14 cellular contexts compared by ENCODE assay signal in genomic region chr6:108800510-108800909, GRCh38. TPM values are rescaled to one million over a fixed set of nuclear protein-coding genes. Genes with fewer than 3 reads are reported as not detected.
DNase-seq lines count a peak whose midpoint lies in the region; ATAC-seq and TF ChIP-seq lines count a peak whose summit lies in the region.
"Had no signal": no experiment of that assay in that cellular context is flagged by ENCODE, and none has a peak within 500 bp of the region (broad histone marks: within the 10 kb centered on the region; RNA-seq: fewer than 3 reads in every experiment).

No MANE protein-coding gene starts in this region.

- no peak for TF ChIP-seq CTCF in brain (conservative IDR thresholded peaks at IDR 0.05)
- no peak for TF ChIP-seq CTCF in gastrocnemius medialis (IDR thresholded peaks at IDR 0.05 in 4 of 5, conservative IDR thresholded peaks at IDR 0.05 in 1 of 5)

- no peak overlapping the region for H4K12ac ChIP-seq in trophoblast cell (ENCODE audit: low read depth, low read length)

- H2BK5ac ChIP-seq in trophoblast cell (ENCODE audit: low read depth, low read length, poor library complexity): no peak overlapping the region

- no peak overlapping the region for H4K91ac ChIP-seq in trophoblast cell (ENCODE audit: low read depth, low read length)

- H3K27me3 ChIP-seq in gastrocnemius medialis (no peaks in the 10 kb centered on the region), trophoblast cell (ENCODE audit: insufficient read depth, low read length) (no peaks in the 10 kb centered on the region)

- H3K4ac ChIP-seq in trophoblast cell (ENCODE audit: low read depth, low read length): no peak overlapping the region

- H4K8ac ChIP-seq in trophoblast cell (ENCODE audit: low read depth, low read length): no peak overlapping the region

- H2BK120ac ChIP-seq in trophoblast cell (ENCODE audit: insufficient read depth, low read length, poor library complexity): no peak overlapping the region

- H2AFZ ChIP-seq in trophoblast cell (ENCODE audit: insufficient read depth, low read length, poor library complexity): no peak overlapping the region

- H3K4me3 ChIP-seq in gastrocnemius medialis (no peak overlapping the region), trophoblast cell (ENCODE audit: low read depth, low read length) (no peak overlapping the region)
- H3K4me3 ChIP-seq: GM12878 had no signal

- H3K4me2 ChIP-seq in trophoblast cell (ENCODE audit: low read length): no peak overlapping the region

- H3K79me1 ChIP-seq in trophoblast cell (ENCODE audit: low read length): peaks cover 3% of the 10 kb centered on the region

- no peaks in the 10 kb centered on the region for H3K36me3 ChIP-seq in gastrocnemius medialis
- H3K36me3 ChIP-seq in trophoblast cell (ENCODE audit: control insufficient read depth in 1 of 2, insufficient read depth in 2 of 2, low read length in 2 of 2): no peaks in the 10 kb centered on the region

- H3K23ac ChIP-seq in trophoblast cell (ENCODE audit: low read length): no peak overlapping the region

- H3K9ac ChIP-seq in trophoblast cell (ENCODE audit: low read length): no peak overlapping the region

- H3K9me3 Mint-ChIP-seq in brain: no peaks in the 10 kb centered on the region
- H3K9me3 Mint-ChIP-seq: stimulated activated naive B cell treated with anti-CD40 and anti-IgM and Interleukin-4, amounts not matched to agents 10 μg/mL and 1 μg/mL and 100 μg/mL, for 72 hours had no signal

- ATAC-seq in gastrocnemius medialis: peak; percentile 44 to 52
- ATAC-seq: GM12878; stimulated activated naive B cell treated with anti-CD40 and anti-IgM and Interleukin-4, amounts not matched to agents 10 μg/mL and 1 μg/mL and 100 μg/mL, for 72 hours had no signal

- H3K4me3 Mint-ChIP-seq in brain: peak overlapping the region in 1 of 5 experiments; percentile 30
- H3K4me3 Mint-ChIP-seq: stimulated activated naive B cell treated with anti-CD40 and anti-IgM and Interleukin-4, amounts not matched to agents 10 μg/mL and 1 μg/mL and 100 μg/mL, for 72 hours had no signal

- H2BK12ac ChIP-seq in trophoblast cell (ENCODE audit: low read length): no peak overlapping the region

- H3K4me1 Mint-ChIP-seq in brain: peaks cover 56% of the 10 kb centered on the region

- intact Hi-C loops in gastrocnemius medialis (cut with DNase I; ENCODE audit: low total_unique reads): no loop called here

- H3K4me1 ChIP-seq in gastrocnemius medialis (peaks cover 21 to 24% of the 10 kb centered on the region in 2 donors), trophoblast cell (ENCODE audit: control insufficient read depth in 1 of 2, insufficient read depth in 2 of 2, low read length in 2 of 2) (peaks cover 18 to 20% of the 10 kb centered on the region in 2 experiments)

- H3K18ac ChIP-seq in trophoblast cell (ENCODE audit: low read length): no peak overlapping the region

- peaks cover 3% of the 10 kb centered on the region for H3K27me3 Mint-ChIP-seq in brain

- no CpG with 5 or more reads among the region's 5 CpGs for WGBS in trophoblast cell (ENCODE audit: extremely low coverage, insufficient coverage, insufficient read length)

- no peak for TF ChIP-seq POLR2A in gastrocnemius medialis (IDR thresholded peaks at IDR 0.05)

- H3K27ac ChIP-seq in gastrocnemius medialis: peak overlapping the region in 3 of 4 donors; percentile 6 to 33 (median 10)
- H3K27ac ChIP-seq in trophoblast cell (ENCODE audit: low read depth, low read length): no peak overlapping the region
- H3K27ac ChIP-seq: C4-2B had no signal

- no peaks in the 10 kb centered on the region for H3K9me3 ChIP-seq in gastrocnemius medialis
- H3K9me3 ChIP-seq in trophoblast cell (ENCODE audit: insufficient read depth, low read depth, low read length): peaks cover 2% of the 10 kb centered on the region

- no peak overlapping the region for H2AK5ac ChIP-seq in trophoblast cell (ENCODE audit: low read length)

- DNase-seq in LHCN-M2 (ENCODE audit: low read depth) (peak; percentile 74), kidney tubule cell (ENCODE audit: low spot score) (peak; percentile 25), gastrocnemius medialis (peak; percentile 5 to 29), COR-L47 (lab: John Stamatoyannopoulos, UW) (no peak), trophoblast cell (no peak), NCI-H187 treated with DMSO at 0.1 percent for 48 hours (lab: John Stamatoyannopoulos, UW) (no peak)
- no peak for DNase-seq in activated effector memory CD4-positive, alpha-beta T cell treated with Interleukin-2 at 50 U/mL for 16 hours
- DNase-seq: activated CD4-positive, CD25-positive, alpha-beta regulatory T cell treated with anti-CD3 and anti-CD28 coated beads, Interleukin-2, amount 50 U/mL, for 72 hours; activated T-cell treated with anti-CD3 and anti-CD28 coated beads for 4 hours; retina; stimulated activated naive B cell treated with anti-CD40 and anti-IgM and Interleukin-4, amounts not matched to agents 10 μg/mL and 1 μg/mL and 100 μg/mL, for 72 hours had no signal

- H3K27ac Mint-ChIP-seq in brain: peak overlapping the region; percentile 21 to 87 (median 70)
- H3K27ac Mint-ChIP-seq: stimulated activated naive B cell treated with anti-CD40 and anti-IgM and Interleukin-4, amounts not matched to agents 10 μg/mL and 1 μg/mL and 100 μg/mL, for 72 hours had no signal

- no peaks in the 10 kb centered on the region for H3K36me3 Mint-ChIP-seq in brain
- H3K36me3 Mint-ChIP-seq: stimulated activated naive B cell treated with anti-CD40 and anti-IgM and Interleukin-4, amounts not matched to agents 10 μg/mL and 1 μg/mL and 100 μg/mL, for 72 hours had no signal

- in situ Hi-C loops in gastrocnemius medialis (cut with MboI; ENCODE audit: low sequenced_read_pairs in 4 of 4): no loop called here

- no peaks in the 10 kb centered on the region for H3K79me2 ChIP-seq in trophoblast cell (ENCODE audit: control insufficient read depth, insufficient read depth, low read length, poor library complexity)

- H3K14ac ChIP-seq in trophoblast cell (ENCODE audit: low read length): no peak overlapping the region

RNA-seq across cellular contexts. Expression of gene ARMC2, which starts 47.7 kb away (rescaled TPM):
- total RNA-seq in LHCN-M2 (2014; rRNA removed) (1.4 and 1.5 TPM in 2 replicates), gastrocnemius medialis (1 to 10 TPM in 1 of 4 donors, under 1 TPM in 3; 0.20 to 1.8 (median 0.56) TPM)
- 2.3 TPM for polyA plus RNA-seq in LHCN-M2 (2012)
- polyA plus RNA-seq in brain (ENCODE audit: insufficient read depth, low read depth, low replicate concordance): 6.0 TPM
- 2.3 and 2.7 TPM in 2 replicates for polyA plus RNA-seq in trophoblast cell (2013)
- total RNA-seq: GM12878 had no signal

Comparison
In these comparisons a context has a peak if more than half of its experiments do, and no peak if none do; other contexts are left out.
1. DNase-seq: peak in LHCN-M2 (single experiment), kidney tubule cell (single experiment) and gastrocnemius medialis (2 of 2); none in COR-L47 (single experiment), activated effector memory CD4-positive, alpha-beta T cell treated with Interleukin-2 at 50 U/mL for 16 hours (single experiment), trophoblast cell (0 of 2) and NCI-H187 treated with DMSO at 0.1 percent for 48 hours (single experiment).